Comparison of ENCODE assay signal across 9 cellular contexts in the genomic region with DNA sequence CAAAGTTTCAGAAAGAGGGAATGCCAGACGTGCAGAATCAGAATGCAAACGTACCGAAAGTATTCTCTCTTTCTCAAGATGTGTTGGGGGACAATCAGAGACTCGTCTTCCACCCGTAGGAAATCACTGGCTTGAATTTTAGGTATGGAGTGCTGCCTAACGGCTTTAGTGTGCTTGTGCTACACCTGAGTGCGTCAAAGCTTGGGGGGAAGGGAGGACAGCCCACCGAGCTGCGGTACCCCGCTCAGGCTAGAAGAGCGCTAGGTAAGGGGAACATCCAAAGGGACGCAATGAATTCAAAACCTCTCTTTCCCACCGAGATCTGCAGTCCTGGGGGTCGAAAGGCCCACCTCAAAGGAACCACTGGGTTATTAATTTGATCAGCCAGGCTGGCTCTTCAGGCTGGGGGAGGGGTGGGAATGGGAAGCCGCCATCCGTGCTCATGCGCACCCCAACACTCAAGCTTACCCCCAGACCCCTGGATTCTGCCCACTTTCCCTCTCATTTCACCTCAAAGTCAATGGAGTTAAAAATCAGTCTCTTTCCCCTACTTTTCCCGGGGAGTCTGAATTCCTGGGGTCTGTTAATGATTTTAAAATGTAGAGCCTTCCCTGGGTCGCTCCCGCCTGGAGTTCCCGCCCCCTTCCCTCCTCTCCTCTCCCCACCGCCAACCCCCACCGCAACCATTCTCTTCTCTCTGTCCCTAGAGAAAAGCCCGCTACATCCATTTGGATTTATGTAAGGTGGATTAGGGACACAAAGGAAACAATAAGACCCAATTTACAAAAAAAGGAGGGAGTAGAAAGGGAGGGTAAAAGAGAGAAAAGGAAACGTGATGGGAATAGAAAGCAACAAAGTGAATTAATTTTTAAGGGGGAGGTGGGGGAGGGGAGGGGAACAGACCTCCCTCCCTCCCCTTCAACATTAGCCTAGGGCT. TPM values are rescaled to one million over a fixed set of nuclear protein-coding genes. Genes with fewer than 3 reads are reported as not detected.
DNase-seq lines count a peak whose midpoint lies in the region; ATAC-seq and TF ChIP-seq lines count a peak whose summit lies in the region.
"Had no signal": no experiment of that assay in that cellular context is flagged by ENCODE, and none has a peak within 500 bp of the region (broad histone marks: within the 10 kb centered on the region; RNA-seq: fewer than 3 reads in every experiment).

No MANE protein-coding gene starts in this region.

- no peaks in the 10 kb centered on the region; the same call in 1 of the 2 replicates for H3K4me1 ChIP-seq in BE2C

- peak overlapping the region; percentile 84 for H3K4me3 Mint-ChIP-seq in activated CD4-positive, alpha-beta T cell treated with anti-CD3 and anti-CD28 coated beads, Interleukin-2, amount 10 ng/mL, durations not matched to agents 24 days and 14 days
- H3K4me3 Mint-ChIP-seq in activated T-helper 17 cell treated with anti-CD3 and anti-CD28 coated beads, Interleukin-2, amount 50 U/mL, for 72 hours = peak overlapping the region; percentile 97
- H3K4me3 Mint-ChIP-seq in stimulated activated naive B cell treated with anti-CD40 and anti-IgM and Interleukin-4, amounts not matched to agents 10 μg/mL and 1 μg/mL and 100 μg/mL, for 72 hours = peak overlapping the region; percentile 37 to 89

- H3K27ac Mint-ChIP-seq in activated CD4-positive, alpha-beta T cell treated with anti-CD3 and anti-CD28 coated beads, Interleukin-2, amount 10 ng/mL, durations not matched to agents 24 days and 14 days = no peak overlapping the region
- H3K27ac Mint-ChIP-seq in activated T-helper 17 cell treated with anti-CD3 and anti-CD28 coated beads, Interleukin-2, amount 50 U/mL, for 72 hours = peak overlapping the region; percentile 83
- no peak overlapping the region for H3K27ac Mint-ChIP-seq in stimulated activated naive B cell treated with anti-CD40 and anti-IgM and Interleukin-4, amounts not matched to agents 10 μg/mL and 1 μg/mL and 100 μg/mL, for 72 hours

- peaks cover 8% of the 10 kb centered on the region for H3K36me3 Mint-ChIP-seq in activated CD4-positive, alpha-beta T cell treated with anti-CD3 and anti-CD28 coated beads, Interleukin-2, amount 10 ng/mL, durations not matched to agents 24 days and 14 days (ENCODE audit: low read depth)
- peaks cover 34% of the 10 kb centered on the region for H3K36me3 Mint-ChIP-seq in activated T-helper 17 cell treated with anti-CD3 and anti-CD28 coated beads, Interleukin-2, amount 50 U/mL, for 72 hours (ENCODE audit: low read depth)
- peaks cover 0 to 3% of the 10 kb centered on the region in 2 donors for H3K36me3 Mint-ChIP-seq in stimulated activated naive B cell treated with anti-CD40 and anti-IgM and Interleukin-4, amounts not matched to agents 10 μg/mL and 1 μg/mL and 100 μg/mL, for 72 hours

- TF ChIP-seq CTCF in kidney epithelial cell (IDR thresholded peaks at IDR 0.05; ENCODE audit: insufficient read depth, low read length, poor library complexity, severe bottlenecking) = no peak
- TF ChIP-seq CTCF in BE2C (IDR thresholded peaks at IDR 0.05; ENCODE audit: low read depth, low read length) = no peak

- H3K9me3 Mint-ChIP-seq in activated CD4-positive, alpha-beta T cell treated with anti-CD3 and anti-CD28 coated beads, Interleukin-2, amount 10 ng/mL, durations not matched to agents 24 days and 14 days = no peaks in the 10 kb centered on the region
- H3K9me3 Mint-ChIP-seq in activated T-helper 17 cell treated with anti-CD3 and anti-CD28 coated beads, Interleukin-2, amount 50 U/mL, for 72 hours = no peaks in the 10 kb centered on the region
- H3K9me3 Mint-ChIP-seq in stimulated activated naive B cell treated with anti-CD40 and anti-IgM and Interleukin-4, amounts not matched to agents 10 μg/mL and 1 μg/mL and 100 μg/mL, for 72 hours = no peaks in the 10 kb centered on the region

- H3K36me3 ChIP-seq in kidney epithelial cell (ENCODE audit: control insufficient read depth, insufficient read depth, low read length) (no peaks in the 10 kb centered on the region), BE2C (no peaks in the 10 kb centered on the region)

- H3K27me3 ChIP-seq in kidney epithelial cell (ENCODE audit: control insufficient read depth, insufficient read depth, low read length) (no peaks in the 10 kb centered on the region), BE2C (peaks cover 61% of the 10 kb centered on the region)

- H3K4me3 ChIP-seq in kidney epithelial cell (ENCODE audit: low read depth, low read length) (peak overlapping the region; percentile 84), BE2C (ENCODE audit: low read depth, low read length) (no peak overlapping the region)

- H3K9me3 ChIP-seq in BE2C = no peaks in the 10 kb centered on the region

- DNase-seq in activated CD4-positive, alpha-beta T cell treated with anti-CD3 and anti-CD28 coated beads, Interleukin-2, amount 10 ng/mL, durations not matched to agents 24 days and 14 days = no peak
- DNase-seq in activated CD4-positive, alpha-beta T cell treated with anti-CD3 and anti-CD28 coated beads for 4 hours = no peak
- DNase-seq in kidney epithelial cell (ENCODE audit: low read depth) (no peak), BE2C (no peak), T-helper 2 cell (no peak)
- DNase-seq in stimulated activated naive B cell treated with anti-CD40 and anti-IgM and Interleukin-4, amounts not matched to agents 10 μg/mL and 1 μg/mL and 100 μg/mL, for 72 hours = no peak
- DNase-seq: NCI-H345 had no signal

- peaks cover 62% of the 10 kb centered on the region for H3K27me3 Mint-ChIP-seq in activated CD4-positive, alpha-beta T cell treated with anti-CD3 and anti-CD28 coated beads, Interleukin-2, amount 10 ng/mL, durations not matched to agents 24 days and 14 days
- H3K27me3 Mint-ChIP-seq in activated T-helper 17 cell treated with anti-CD3 and anti-CD28 coated beads, Interleukin-2, amount 50 U/mL, for 72 hours = peaks cover 17% of the 10 kb centered on the region
- H3K27me3 Mint-ChIP-seq in stimulated activated naive B cell treated with anti-CD40 and anti-IgM and Interleukin-4, amounts not matched to agents 10 μg/mL and 1 μg/mL and 100 μg/mL, for 72 hours = peaks cover 28 to 55% of the 10 kb centered on the region in 2 donors

- no peak for ATAC-seq in activated T-helper 17 cell treated with anti-CD3 and anti-CD28 coated beads, Interleukin-2, amount 50 U/mL, for 72 hours (replicated peaks)
- ATAC-seq in stimulated activated naive B cell treated with anti-CD40 and anti-IgM and Interleukin-4, amounts not matched to agents 10 μg/mL and 1 μg/mL and 100 μg/mL, for 72 hours (replicated peaks) = no peak
- no peak for ATAC-seq in GM18870 (IDR thresholded peaks at IDR 0.05; ENCODE audit: unreplicated experiment)

- peaks cover 28% of the 10 kb centered on the region for H3K4me1 Mint-ChIP-seq in activated CD4-positive, alpha-beta T cell treated with anti-CD3 and anti-CD28 coated beads, Interleukin-2, amount 10 ng/mL, durations not matched to agents 24 days and 14 days
- H3K4me1 Mint-ChIP-seq in activated T-helper 17 cell treated with anti-CD3 and anti-CD28 coated beads, Interleukin-2, amount 50 U/mL, for 72 hours = peaks cover 26% of the 10 kb centered on the region
- peaks cover 26 to 53% of the 10 kb centered on the region in 2 donors for H3K4me1 Mint-ChIP-seq in stimulated activated naive B cell treated with anti-CD40 and anti-IgM and Interleukin-4, amounts not matched to agents 10 μg/mL and 1 μg/mL and 100 μg/mL, for 72 hours

- intact Hi-C loops in activated CD4-positive, alpha-beta T cell treated with anti-CD3 and anti-CD28 coated beads, Interleukin-2, amount 10 ng/mL, durations not matched to agents 24 days and 14 days (cut with micrococcal nuclease) = loop anchor here (5.0 to 10.0 kb wide), 5 partner anchors 67 to 1835 kb away; no protein-coding TSS in a partner anchor

RNA-seq across cellular contexts. Expression of a gene that starts 2.5 kb away (rescaled TPM):
- total RNA-seq in activated CD4-positive, alpha-beta T cell treated with anti-CD3 and anti-CD28 coated beads, Interleukin-2, amount 10 ng/mL, durations not matched to agents 24 days and 14 days = 0.31 and 0.63 TPM in 2 replicates
- 10 to 100 TPM in 1 of 2 donors, 1 to 10 TPM in 1; 8.0 to 13.8 TPM for total RNA-seq in activated T-helper 17 cell treated with anti-CD3 and anti-CD28 coated beads, Interleukin-2, amount 50 U/mL, for 72 hours
- total RNA-seq in kidney epithelial cell = 6.5 and 6.6 TPM in 2 replicates
- 0.57 TPM for polyA plus RNA-seq in BE2C (2012; ENCODE audit: insufficient read depth, insufficient read length, low read depth)
